ENCODE assay signal across 13 cellular contexts in genomic region chr10:63627376-63627775, GRCh38.
DNase-seq lines count a peak whose midpoint lies in the region; ATAC-seq and TF ChIP-seq lines count a peak whose summit lies in the region.
"Had no signal": no experiment of that assay in that cellular context is flagged by ENCODE, and none has a peak within 500 bp of the region (broad histone marks: within the 10 kb centered on the region; RNA-seq: fewer than 3 reads in every experiment).

No MANE protein-coding gene starts in this region.

- H3K4ac ChIP-seq in mesenchymal stem cell (ENCODE audit: low read depth in 1 of 2, low read length in 2 of 2) = no peak overlapping the region

- no peak overlapping the region for H2BK5ac ChIP-seq in mesenchymal stem cell (ENCODE audit: low read depth, low read length, poor library complexity, severe bottlenecking)

- no peak overlapping the region for H2AK5ac ChIP-seq in mesenchymal stem cell (ENCODE audit: low read length, severe bottlenecking)

- TF ChIP-seq CTCF in right atrium auricular region (IDR thresholded peaks at IDR 0.05) (no peak), WTC11 (IDR thresholded peaks at IDR 0.05) (no peak), body of pancreas (IDR thresholded peaks at IDR 0.05) (no peak)

- no peaks in the 10 kb centered on the region for H3K9me3 Mint-ChIP-seq in WTC11
- H3K9me3 Mint-ChIP-seq: activated naive CD4-positive, alpha-beta T cell treated with anti-CD3 and anti-CD28 coated beads, Interleukin-2, amount 10 ng/mL, durations not matched to agents 7 days and 5 days; T-helper 1 cell treated with Interleukin-12 subunit alpha and Interleukin-12 subunit beta and Interleukin-4 antibody, amounts not matched to agents 30 μg/mL and 1 μg/mL, for 36 hours had no signal

- H3K36me3 ChIP-seq in right atrium auricular region = peaks cover 6% of the 10 kb centered on the region
- H3K36me3 ChIP-seq in mesenchymal stem cell (ENCODE audit: control insufficient read depth in 1 of 2, insufficient read depth in 2 of 2, low read depth in 1 of 2, low read length in 2 of 2) = peaks cover 0 to under 1% of the 10 kb centered on the region in 2 experiments
- H3K36me3 ChIP-seq in body of pancreas (replicated peaks in 1 of 2; ENCODE audit: insufficient read depth in 1 of 2, low read depth in 2 of 2) = no peaks in the 10 kb centered on the region
- H3K36me3 ChIP-seq: BE2C, neutrophil had no signal

- POLR2A ChIA-PET in WTC11 (lab: Charles Lee) = interaction anchor here (1.8 kb wide), 1 partner anchor 162 kb away, joined by 5 read pairs; the partner anchor contains the start of gene JMJD1C

- H3K9me3 ChIP-seq in right atrium auricular region (no peaks in the 10 kb centered on the region), mesenchymal stem cell (ENCODE audit: control insufficient read depth, low read length) (no peaks in the 10 kb centered on the region), body of pancreas (no peaks in the 10 kb centered on the region)
- H3K9me3 ChIP-seq: BE2C, neutrophil had no signal

- no peaks in the 10 kb centered on the region for H3K27me3 Mint-ChIP-seq in WTC11 (ENCODE audit: low read depth)

- no peak overlapping the region for H3K4me2 ChIP-seq in mesenchymal stem cell (ENCODE audit: low read length, poor library complexity, severe bottlenecking)

- H3K4me3 Mint-ChIP-seq in WTC11 = no peak overlapping the region
- H3K4me3 Mint-ChIP-seq: activated naive CD4-positive, alpha-beta T cell treated with anti-CD3 and anti-CD28 coated beads, Interleukin-2, amount 10 ng/mL, durations not matched to agents 7 days and 5 days; T-helper 1 cell treated with Interleukin-12 subunit alpha and Interleukin-12 subunit beta and Interleukin-4 antibody, amounts not matched to agents 30 μg/mL and 1 μg/mL, for 36 hours had no signal

- no peak overlapping the region for H3K18ac ChIP-seq in mesenchymal stem cell (ENCODE audit: low read depth in 1 of 2, low read length in 2 of 2)

- H4K91ac ChIP-seq in mesenchymal stem cell (ENCODE audit: low read length) = no peak overlapping the region

- H3K14ac ChIP-seq in mesenchymal stem cell (ENCODE audit: low read length in 2 of 2) = no peak overlapping the region

- CTCF ChIA-PET in WTC11 (lab: Charles Lee) = interaction anchor here (1.2 to 6.0 kb wide), 2 partner anchors 94 to 105 kb away, joined by 3 to 79 read pairs; no protein-coding TSS in a partner anchor

- no peaks in the 10 kb centered on the region for H3K36me3 Mint-ChIP-seq in WTC11

- 95% methylated on average over 5 of the region's 9 CpGs for WGBS in mesenchymal stem cell
- WGBS in body of pancreas, 2 donors = 86 to 92% methylated on average over 9 of the region's 9 CpGs

- H3K27ac Mint-ChIP-seq in WTC11 = peak overlapping the region; percentile 87; the same call in 1 of the 2 replicates
- H3K27ac Mint-ChIP-seq: activated naive CD4-positive, alpha-beta T cell treated with anti-CD3 and anti-CD28 coated beads, Interleukin-2, amount 10 ng/mL, durations not matched to agents 7 days and 5 days; T-helper 1 cell treated with Interleukin-12 subunit alpha and Interleukin-12 subunit beta and Interleukin-4 antibody, amounts not matched to agents 30 μg/mL and 1 μg/mL, for 36 hours had no signal

- H4K8ac ChIP-seq in mesenchymal stem cell (ENCODE audit: low read length) = no peak overlapping the region

- H3K4me1 ChIP-seq in right atrium auricular region (peaks cover 0 to 26% of the 10 kb centered on the region in 2 donors), mesenchymal stem cell (ENCODE audit: control insufficient read depth, insufficient read depth, low read depth, low read length) (peaks cover 7% of the 10 kb centered on the region), body of pancreas (peaks cover 18% of the 10 kb centered on the region)

- H3K27me3 ChIP-seq in right atrium auricular region (no peaks in the 10 kb centered on the region), mesenchymal stem cell (ENCODE audit: control insufficient read depth in 1 of 2, insufficient read depth in 1 of 2, low read length in 2 of 2) (no peaks in the 10 kb centered on the region), body of pancreas (no peaks in the 10 kb centered on the region)
- H3K27me3 ChIP-seq: BE2C had no signal

- H3K4me1 Mint-ChIP-seq in WTC11 = peaks cover 55% of the 10 kb centered on the region

- H3K79me1 ChIP-seq in mesenchymal stem cell (replicated peaks; ENCODE audit: low read length, poor library complexity, severe bottlenecking) = peaks cover 3% of the 10 kb centered on the region

- intact Hi-C loops in Right ventricle myocardium inferior (cut with DNase I) = no loop called here
- intact Hi-C loops in body of pancreas (cut with DNase I) = no loop called here

- peak overlapping the region; percentile 94 for H3K9ac ChIP-seq in mesenchymal stem cell (ENCODE audit: low read length)

- no peak overlapping the region for H2AFZ ChIP-seq in mesenchymal stem cell (ENCODE audit: low read depth, low read length)

- H3K27ac ChIP-seq in right atrium auricular region (peak overlapping the region; percentile 98 to 99), mesenchymal stem cell (ENCODE audit: low read length, poor library complexity, severe bottlenecking) (no peak overlapping the region), body of pancreas (no peak overlapping the region)
- H3K27ac ChIP-seq: neutrophil had no signal

- H2BK120ac ChIP-seq in mesenchymal stem cell (ENCODE audit: low read depth, low read length) = no peak overlapping the region

- H3K23ac ChIP-seq in mesenchymal stem cell (ENCODE audit: low read length in 2 of 2) = no peak overlapping the region

- TF ChIP-seq POLR2A in body of pancreas (IDR thresholded peaks at IDR 0.05) = no peak

- ATAC-seq in Right ventricle myocardium inferior (no peak), WTC11 (no peak), body of pancreas (no peak)

- no peak for DNase-seq in right atrium auricular region (ENCODE audit: low spot score)
- DNase-seq in Right ventricle myocardium inferior (ENCODE audit: missing footprints) = no peak
- DNase-seq in WTC11 (ENCODE audit: low spot score) = no peak
- peak; percentile 59 for DNase-seq in mesenchymal stem cell
- no peak for DNase-seq in NCI-H345 treated with DMSO at 0.1 percent for 48 hours (lab: John Stamatoyannopoulos, UW; ENCODE audit: unreplicated experiment)
- DNase-seq in body of pancreas = no peak
- DNase-seq in SKM-1 (lab: John Stamatoyannopoulos, UW; ENCODE audit: unreplicated experiment) = no peak
- no peak for DNase-seq in stimulated activated CD4-positive, alpha-beta T cell treated with anti-CD3 and anti-CD28 coated beads, Interleukin-4, amount 100 ng/mL, for 4 hours
- DNase-seq: activated naive CD4-positive, alpha-beta T cell treated with anti-CD3 and anti-CD28 coated beads, Interleukin-2, amount 10 ng/mL, durations not matched to agents 7 days and 5 days; BE2C; NCI-H187 treated with DMSO at 0.1 percent for 48 hours had no signal

- no peak overlapping the region for H2BK12ac ChIP-seq in mesenchymal stem cell (ENCODE audit: low read length in 2 of 2)

- H3K4me3 ChIP-seq in right atrium auricular region = no peak overlapping the region
- H3K4me3 ChIP-seq in mesenchymal stem cell (ENCODE audit: insufficient read depth in 1 of 2, low read depth in 1 of 2, low read length in 2 of 2) = no peak overlapping the region
- no peak overlapping the region for H3K4me3 ChIP-seq in body of pancreas

- H2BK15ac ChIP-seq in mesenchymal stem cell (ENCODE audit: low read depth, poor library complexity, severe bottlenecking) = no peak overlapping the region

TF ChIP-seq in WTC11, 78 proteins besides CTCF, POLR2A, EP300 and RAD21 (continues in another document):
- TF ChIP-seq MLX (CRISPR knock-in tag; IDR thresholded peaks at IDR 0.05) (no peak), HMGXB4 (CRISPR knock-in tag; IDR thresholded peaks at IDR 0.05) (no peak), SMAD3 (CRISPR knock-in tag; IDR thresholded peaks at IDR 0.05; ENCODE audit: borderline replicate concordance) (no peak), TCF7 (CRISPR knock-in tag; IDR thresholded peaks at IDR 0.05; ENCODE audit: low read depth) (no peak), E2F1 (CRISPR knock-in tag; IDR thresholded peaks at IDR 0.05) (no peak), ERG (CRISPR knock-in tag; IDR thresholded peaks at IDR 0.05) (no peak)

Comparison
In these comparisons a context has a peak if more than half of its experiments do, and no peak if none do; other contexts are left out.
1. H3K27ac ChIP-seq: peak in right atrium auricular region (2 of 2); none in mesenchymal stem cell (single experiment) and body of pancreas (0 of 4).